In genomic region chr7:77413861-77414424, GRCh38 we compare ENCODE assay signal across 14 cellular contexts. TPM values are rescaled to one million over a fixed set of nuclear protein-coding genes. Genes with fewer than 3 reads are reported as not detected.
DNase-seq lines count a peak whose midpoint lies in the region; TF ChIP-seq lines count a peak whose summit lies in the region.
"Had no signal": no experiment of that assay in that cellular context is flagged by ENCODE, and none has a peak within 500 bp of the region (broad histone marks: within the 10 kb centered on the region; RNA-seq: fewer than 3 reads in every experiment).

No MANE protein-coding gene starts in this region.

- POLR2A ChIA-PET in GM10248 (lab: Yijun Ruan, JAX) = interaction anchor here (0.6 kb wide), 1 partner anchor 10 kb away, joined by 3 read pairs; no protein-coding TSS in a partner anchor

- H3K9me3 ChIP-seq in Peyer's patch (no peaks in the 10 kb centered on the region), endodermal cell (ENCODE audit: control insufficient read depth, low read length) (no peaks in the 10 kb centered on the region)
- H3K9me3 ChIP-seq: Caco-2, tibial artery had no signal

- H3K27ac ChIP-seq in Peyer's patch (peak overlapping the region in 3 of 4 donors; percentile 12 to 98 (median 95)), endodermal cell (ENCODE audit: low read depth, low read length) (no peak overlapping the region)
- H3K27ac ChIP-seq: tibial artery had no signal

- H3K4me3 Mint-ChIP-seq in Calu3 (ENCODE audit: low read depth, unreplicated experiment) (peak overlapping the region; percentile 70), osteocyte (ENCODE audit: unreplicated experiment) (no peak overlapping the region), endodermal cell (no peak overlapping the region)
- H3K4me3 Mint-ChIP-seq: activated CD4-positive, alpha-beta memory T cell treated with anti-CD3 and anti-CD28 coated beads for 36 hours had no signal

- H3K4me1 ChIP-seq in Peyer's patch = peaks cover 0 to 17% (median 4%) of the 10 kb centered on the region in 4 donors
- H3K4me1 ChIP-seq in endodermal cell (ENCODE audit: control insufficient read depth, insufficient read depth, low read length) = no peaks in the 10 kb centered on the region

- no peak overlapping the region for H3K9ac ChIP-seq in endodermal cell (ENCODE audit: extremely low read depth, low read length, poor library complexity, severe bottlenecking)

- H3K27me3 ChIP-seq in Peyer's patch (no peaks in the 10 kb centered on the region), endodermal cell (ENCODE audit: control insufficient read depth, insufficient read depth, low read length, poor library complexity, severe bottlenecking) (peaks cover 43% of the 10 kb centered on the region)
- H3K27me3 ChIP-seq: tibial artery had no signal

- H3K4me3 ChIP-seq in Peyer's patch = peak overlapping the region in 1 of 4 donors; percentile 87
- H3K4me3 ChIP-seq in endodermal cell (ENCODE audit: low read length) = no peak overlapping the region
- H3K4me3 ChIP-seq: tibial artery had no signal

- H3K36me3 Mint-ChIP-seq in Calu3 (ENCODE audit: insufficient read depth, unreplicated experiment) = peaks cover 29% of the 10 kb centered on the region
- no peaks in the 10 kb centered on the region for H3K36me3 Mint-ChIP-seq in osteocyte (ENCODE audit: unreplicated experiment)
- H3K36me3 Mint-ChIP-seq in endodermal cell (ENCODE audit: low read depth) = no peaks in the 10 kb centered on the region
- H3K36me3 Mint-ChIP-seq: activated CD4-positive, alpha-beta memory T cell treated with anti-CD3 and anti-CD28 coated beads for 36 hours had no signal

- no peak for TF ChIP-seq POLR2A in Peyer's patch (IDR thresholded peaks at IDR 0.05)

- peak overlapping the region; percentile 42 for H3K27ac Mint-ChIP-seq in Calu3 (ENCODE audit: unreplicated experiment)
- peak overlapping the region; percentile 31 for H3K27ac Mint-ChIP-seq in osteocyte (ENCODE audit: unreplicated experiment)
- no peak overlapping the region for H3K27ac Mint-ChIP-seq in endodermal cell
- H3K27ac Mint-ChIP-seq: activated CD4-positive, alpha-beta memory T cell treated with anti-CD3 and anti-CD28 coated beads for 36 hours had no signal

- H3K36me3 ChIP-seq in Peyer's patch = no peaks in the 10 kb centered on the region
- H3K36me3 ChIP-seq in endodermal cell (ENCODE audit: control insufficient read depth, insufficient read depth, low read length) = no peaks in the 10 kb centered on the region
- H3K36me3 ChIP-seq: tibial artery had no signal

- CTCF ChIA-PET in Calu3 (lab: Charles Lee) = interaction anchor here (0.6 to 1.7 kb wide), 3 partner anchors 14 to 238 kb away, joined by 3 to 7 read pairs (median 3); no protein-coding TSS in a partner anchor
- CTCF ChIA-PET in GM10248 (lab: Yijun Ruan, JAX) = interaction anchor here (1.1 to 1.9 kb wide), 4 partner anchors 12 to 104 kb away, joined by 3 to 6 read pairs (median 4); no protein-coding TSS in a partner anchor

- intact Hi-C loops in Calu3 (cut with micrococcal nuclease; ENCODE audit: unreplicated experiment) = loop anchor here (10.0 kb wide), 1 partner anchor 71 kb away; no protein-coding TSS in a partner anchor

- no peaks in the 10 kb centered on the region for H3K9me3 Mint-ChIP-seq in Calu3 (ENCODE audit: low read depth, unreplicated experiment)
- H3K9me3 Mint-ChIP-seq in osteocyte (ENCODE audit: unreplicated experiment) = no peaks in the 10 kb centered on the region
- H3K9me3 Mint-ChIP-seq in endodermal cell = no peaks in the 10 kb centered on the region
- H3K9me3 Mint-ChIP-seq: activated CD4-positive, alpha-beta memory T cell treated with anti-CD3 and anti-CD28 coated beads for 36 hours had no signal

- H3K4me1 Mint-ChIP-seq in Calu3 (ENCODE audit: low read depth, unreplicated experiment) (peaks cover 37% of the 10 kb centered on the region), osteocyte (ENCODE audit: unreplicated experiment) (peaks cover 39% of the 10 kb centered on the region), endodermal cell (peaks cover 16% of the 10 kb centered on the region)

- TF ChIP-seq CTCF in Calu3 (IDR thresholded peaks at IDR 0.05; ENCODE audit: unreplicated experiment) (no peak), Peyer's patch (IDR thresholded peaks at IDR 0.05) (peak in 1 of 6 experiments; percentile 3), osteocyte (IDR thresholded peaks at IDR 0.05) (no peak), GM10248 (IDR thresholded peaks at IDR 0.05; ENCODE audit: control extremely low read depth, extremely low read depth, low read depth, missing control alignments) (no peak), endodermal cell (conservative IDR thresholded peaks at IDR 0.05) (no peak)

- BruUV-seq in Calu3 (replicated peaks; lab: Mats Ljungman, UMichigan) = no TSS peak

- H3K27me3 Mint-ChIP-seq in Calu3 (ENCODE audit: unreplicated experiment) (no peaks in the 10 kb centered on the region), osteocyte (ENCODE audit: unreplicated experiment) (peaks cover under 1% of the 10 kb centered on the region), endodermal cell (ENCODE audit: insufficient read depth) (peaks cover 45% of the 10 kb centered on the region)

- DNase-seq in Calu3 (no peak), Peyer's patch (no peak), fibroblast of peridontal ligament (ENCODE audit: extremely low read depth) (peak; percentile 68), osteocyte (ENCODE audit: extremely low spot score, unreplicated experiment) (no peak), GM10248 (ENCODE audit: extremely low spot score) (no peak), ureter (ENCODE audit: low spot score) (no peak), endodermal cell (no peak), cerebellar nuclear complex (lab: John Stamatoyannopoulos, UW) (no peak)
- DNase-seq: activated CD4-positive, alpha-beta memory T cell treated with anti-CD3 and anti-CD28 coated beads for 36 hours; Caco-2; NCI-H1092; NCI-H774; occipital lobe; tibial artery had no signal

RNA-seq across cellular contexts. Expression of gene GSAP, which starts 2.2 kb away (rescaled TPM):
- total RNA-seq in Calu3 (2022) (23.3 and 26.0 TPM in 2 replicates), Peyer's patch (10 to 100 TPM in 3 of 4 donors, 1 to 10 TPM in 1; 6.8 to 70.1 (median 28.7) TPM), osteocyte (0.83 and 0.84 TPM in 2 replicates), ureter (39.7 TPM), endodermal cell (under 1 TPM; 0.82 to 0.90 TPM)
- 0.46 TPM for polyA plus RNA-seq in endodermal cell (2013, experiment 1 of 2)
- 0.91 TPM for polyA plus RNA-seq in endodermal cell (2013, experiment 2 of 2)
